ENCODE assay signal across 1 cellular context in the genomic region with DNA sequence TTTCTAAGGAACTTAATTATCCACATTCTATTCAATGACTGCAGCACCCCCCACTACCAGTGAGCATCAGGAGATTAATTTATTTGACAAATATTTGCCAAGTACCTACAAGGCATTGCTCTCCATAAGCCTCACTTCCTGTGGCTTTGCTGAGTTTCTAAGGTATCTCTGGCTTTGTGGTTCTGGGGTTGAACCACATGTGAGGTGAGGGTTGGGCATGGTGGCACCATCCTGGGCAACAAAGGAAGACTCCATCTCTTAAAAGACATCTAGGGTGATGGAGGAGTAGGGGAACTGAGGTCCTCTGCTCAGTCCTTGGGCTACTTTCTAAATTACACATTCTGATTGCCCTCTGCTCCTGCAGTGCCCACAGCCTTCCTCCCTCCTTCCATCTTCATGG.
TF ChIP-seq lines count a peak whose summit lies in the region.

No MANE protein-coding gene starts in this region.

TF ChIP-seq in GM23338, 12 proteins besides CTCF, POLR2A, EP300 and RAD21:
- TF ChIP-seq, protein P1, sequence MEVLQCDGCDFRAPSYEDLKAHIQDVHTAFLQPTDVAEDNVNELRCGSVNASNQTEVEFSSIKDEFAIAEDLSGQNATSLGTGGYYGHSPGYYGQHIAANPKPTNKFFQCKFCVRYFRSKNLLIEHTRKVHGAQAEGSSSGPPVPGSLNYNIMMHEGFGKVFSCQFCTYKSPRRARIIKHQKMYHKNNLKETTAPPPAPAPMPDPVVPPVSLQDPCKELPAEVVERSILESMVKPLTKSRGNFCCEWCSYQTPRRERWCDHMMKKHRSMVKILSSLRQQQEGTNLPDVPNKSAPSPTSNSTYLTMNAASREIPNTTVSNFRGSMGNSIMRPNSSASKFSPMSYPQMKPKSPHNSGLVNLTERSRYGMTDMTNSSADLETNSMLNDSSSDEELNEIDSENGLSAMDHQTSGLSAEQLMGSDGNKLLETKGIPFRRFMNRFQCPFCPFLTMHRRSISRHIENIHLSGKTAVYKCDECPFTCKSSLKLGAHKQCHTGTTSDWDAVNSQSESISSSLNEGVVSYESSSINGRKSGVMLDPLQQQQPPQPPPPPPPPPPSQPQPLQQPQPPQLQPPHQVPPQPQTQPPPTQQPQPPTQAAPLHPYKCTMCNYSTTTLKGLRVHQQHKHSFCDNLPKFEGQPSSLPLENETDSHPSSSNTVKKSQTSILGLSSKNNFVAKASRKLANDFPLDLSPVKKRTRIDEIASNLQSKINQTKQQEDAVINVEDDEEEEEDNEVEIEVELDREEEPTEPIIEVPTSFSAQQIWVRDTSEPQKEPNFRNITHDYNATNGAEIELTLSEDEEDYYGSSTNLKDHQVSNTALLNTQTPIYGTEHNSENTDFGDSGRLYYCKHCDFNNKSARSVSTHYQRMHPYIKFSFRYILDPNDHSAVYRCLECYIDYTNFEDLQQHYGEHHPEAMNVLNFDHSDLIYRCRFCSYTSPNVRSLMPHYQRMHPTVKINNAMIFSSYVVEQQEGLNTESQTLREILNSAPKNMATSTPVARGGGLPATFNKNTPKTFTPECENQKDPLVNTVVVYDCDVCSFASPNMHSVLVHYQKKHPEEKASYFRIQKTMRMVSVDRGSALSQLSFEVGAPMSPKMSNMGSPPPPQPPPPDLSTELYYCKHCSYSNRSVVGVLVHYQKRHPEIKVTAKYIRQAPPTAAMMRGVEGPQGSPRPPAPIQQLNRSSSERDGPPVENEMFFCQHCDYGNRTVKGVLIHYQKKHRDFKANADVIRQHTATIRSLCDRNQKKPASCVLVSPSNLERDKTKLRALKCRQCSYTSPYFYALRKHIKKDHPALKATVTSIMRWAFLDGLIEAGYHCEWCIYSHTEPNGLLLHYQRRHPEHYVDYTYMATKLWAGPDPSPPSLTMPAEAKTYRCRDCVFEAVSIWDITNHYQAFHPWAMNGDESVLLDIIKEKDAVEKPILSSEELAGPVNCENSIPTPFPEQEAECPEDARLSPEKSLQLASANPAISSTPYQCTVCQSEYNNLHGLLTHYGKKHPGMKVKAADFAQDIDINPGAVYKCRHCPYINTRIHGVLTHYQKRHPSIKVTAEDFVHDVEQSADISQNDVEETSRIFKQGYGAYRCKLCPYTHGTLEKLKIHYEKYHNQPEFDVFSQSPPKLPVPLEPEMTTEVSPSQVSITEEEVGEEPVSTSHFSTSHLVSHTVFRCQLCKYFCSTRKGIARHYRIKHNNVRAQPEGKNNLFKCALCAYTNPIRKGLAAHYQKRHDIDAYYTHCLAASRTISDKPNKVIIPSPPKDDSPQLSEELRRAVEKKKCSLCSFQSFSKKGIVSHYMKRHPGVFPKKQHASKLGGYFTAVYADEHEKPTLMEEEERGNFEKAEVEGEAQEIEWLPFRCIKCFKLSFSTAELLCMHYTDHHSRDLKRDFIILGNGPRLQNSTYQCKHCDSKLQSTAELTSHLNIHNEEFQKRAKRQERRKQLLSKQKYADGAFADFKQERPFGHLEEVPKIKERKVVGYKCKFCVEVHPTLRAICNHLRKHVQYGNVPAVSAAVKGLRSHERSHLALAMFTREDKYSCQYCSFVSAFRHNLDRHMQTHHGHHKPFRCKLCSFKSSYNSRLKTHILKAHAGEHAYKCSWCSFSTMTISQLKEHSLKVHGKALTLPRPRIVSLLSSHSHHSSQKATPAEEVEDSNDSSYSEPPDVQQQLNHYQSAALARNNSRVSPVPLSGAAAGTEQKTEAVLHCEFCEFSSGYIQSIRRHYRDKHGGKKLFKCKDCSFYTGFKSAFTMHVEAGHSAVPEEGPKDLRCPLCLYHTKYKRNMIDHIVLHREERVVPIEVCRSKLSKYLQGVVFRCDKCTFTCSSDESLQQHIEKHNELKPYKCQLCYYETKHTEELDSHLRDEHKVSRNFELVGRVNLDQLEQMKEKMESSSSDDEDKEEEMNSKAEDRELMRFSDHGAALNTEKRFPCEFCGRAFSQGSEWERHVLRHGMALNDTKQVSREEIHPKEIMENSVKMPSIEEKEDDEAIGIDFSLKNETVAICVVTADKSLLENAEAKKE (CRISPR knock-in tag; IDR thresholded peaks at IDR 0.05): no peak
- TF ChIP-seq ZNF331 (CRISPR knock-in tag; IDR thresholded peaks at IDR 0.05; ENCODE audit: low read depth) (no peak), JUNB (IDR thresholded peaks at IDR 0.05; ENCODE audit: unreplicated experiment) (no peak), NANOG (IDR thresholded peaks at IDR 0.05; ENCODE audit: borderline replicate concordance) (no peak), ZNF114 (CRISPR knock-in tag; IDR thresholded peaks at IDR 0.05) (no peak), POLR2AphosphoS5 (IDR thresholded peaks at IDR 0.05; ENCODE audit: low read depth) (no peak), EZH2phosphoT487 (IDR thresholded peaks at IDR 0.05; ENCODE audit: unreplicated experiment) (no peak)
- TF ChIP-seq, protein P2, sequence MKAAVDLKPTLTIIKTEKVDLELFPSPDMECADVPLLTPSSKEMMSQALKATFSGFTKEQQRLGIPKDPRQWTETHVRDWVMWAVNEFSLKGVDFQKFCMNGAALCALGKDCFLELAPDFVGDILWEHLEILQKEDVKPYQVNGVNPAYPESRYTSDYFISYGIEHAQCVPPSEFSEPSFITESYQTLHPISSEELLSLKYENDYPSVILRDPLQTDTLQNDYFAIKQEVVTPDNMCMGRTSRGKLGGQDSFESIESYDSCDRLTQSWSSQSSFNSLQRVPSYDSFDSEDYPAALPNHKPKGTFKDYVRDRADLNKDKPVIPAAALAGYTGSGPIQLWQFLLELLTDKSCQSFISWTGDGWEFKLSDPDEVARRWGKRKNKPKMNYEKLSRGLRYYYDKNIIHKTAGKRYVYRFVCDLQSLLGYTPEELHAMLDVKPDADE (IDR thresholded peaks at IDR 0.05): no peak
TF ChIP-seq in GM23338: peak in this region for 0.
